ENCODE assay signal across 19 cellular contexts in the genomic region with DNA sequence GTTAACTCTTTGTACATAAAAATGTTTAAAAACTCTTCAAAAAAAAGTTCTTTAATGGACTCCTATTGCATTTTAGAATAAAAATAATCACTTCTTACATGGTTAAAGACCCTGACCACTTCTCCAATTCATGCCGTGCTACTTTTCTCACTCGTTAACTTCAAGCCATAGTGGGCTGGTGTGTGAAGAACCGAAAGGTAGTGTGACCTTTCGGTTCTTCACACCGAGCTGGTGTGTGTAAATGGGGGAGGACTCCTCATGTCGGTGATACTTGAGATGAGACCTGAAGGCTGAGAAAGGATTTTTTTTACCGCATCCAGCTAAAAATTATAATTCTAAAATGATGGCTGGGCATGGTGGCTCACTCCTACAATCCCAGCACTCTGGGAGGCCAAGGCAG.
"Had no signal": no experiment of that assay in that cellular context is flagged by ENCODE, and none has a peak within 500 bp of the region (broad histone marks: within the 10 kb centered on the region; RNA-seq: fewer than 3 reads in every experiment).

No MANE protein-coding gene starts in this region.

- H2AFZ ChIP-seq: hepatocyte had no signal

- H3K36me3 ChIP-seq: adrenal gland, cardiac muscle cell, left ventricle myocardium inferior, suprapubic skin had no signal

- H3K9me3 ChIP-seq: adrenal gland, left ventricle myocardium inferior, suprapubic skin had no signal

- H3K27ac ChIP-seq: adrenal gland, cardiac muscle cell, hepatocyte, left ventricle myocardium inferior, skin epidermis, suprapubic skin had no signal

- H3K27ac Mint-ChIP-seq: activated B cell treated with CpG ODN at 0.5 μM for 24 hours; activated CD4-positive, alpha-beta T cell treated with anti-CD3 and anti-CD28 coated beads, Interleukin-2, amount 10 ng/mL, durations not matched to agents 24 days and 14 days; activated naive CD4-positive, alpha-beta T cell treated with anti-CD3 and anti-CD28 coated beads for 36 hours; memory B cell; nephron; stimulated activated naive CD8-positive, alpha-beta T cell treated with anti-CD3 and anti-CD28 coated beads, Interleukin-15, Interleukin-2, amounts not matched to agents 100 ng/mL and 50 ng/mL, for 24 hours had no signal

- H3K27me3 Mint-ChIP-seq: activated B cell treated with CpG ODN at 0.5 μM for 24 hours; activated CD4-positive, alpha-beta T cell treated with anti-CD3 and anti-CD28 coated beads, Interleukin-2, amount 10 ng/mL, durations not matched to agents 24 days and 14 days; memory B cell; stimulated activated naive CD8-positive, alpha-beta T cell treated with anti-CD3 and anti-CD28 coated beads, Interleukin-15, Interleukin-2, amounts not matched to agents 100 ng/mL and 50 ng/mL, for 24 hours had no signal

- H3K4me3 Mint-ChIP-seq: activated B cell treated with CpG ODN at 0.5 μM for 24 hours; activated CD4-positive, alpha-beta T cell treated with anti-CD3 and anti-CD28 coated beads, Interleukin-2, amount 10 ng/mL, durations not matched to agents 24 days and 14 days; activated naive CD4-positive, alpha-beta T cell treated with anti-CD3 and anti-CD28 coated beads for 36 hours; memory B cell; nephron; stimulated activated naive CD8-positive, alpha-beta T cell treated with anti-CD3 and anti-CD28 coated beads, Interleukin-15, Interleukin-2, amounts not matched to agents 100 ng/mL and 50 ng/mL, for 24 hours had no signal

- H3K4me3 ChIP-seq: adrenal gland, cardiac muscle cell, hepatocyte, left ventricle myocardium inferior, skin epidermis, suprapubic skin had no signal

- H3K27me3 ChIP-seq: adrenal gland, cardiac muscle cell, hepatocyte, suprapubic skin had no signal

- DNase-seq: activated B cell treated with CpG ODN at 0.5 μM for 24 hours; activated CD4-positive, alpha-beta T cell treated with anti-CD3 and anti-CD28 coated beads, Interleukin-2, amount 10 ng/mL, durations not matched to agents 24 days and 14 days; activated CD8-positive, alpha-beta memory T cell treated with anti-CD3 and anti-CD28 coated beads for 24 hours; activated naive CD4-positive, alpha-beta T cell treated with anti-CD3 and anti-CD28 coated beads for 36 hours; adrenal gland; kidney; left ventricle myocardium inferior; nucleus accumbens; stimulated activated CD4-positive, alpha-beta T cell treated with anti-CD3 and anti-CD28 coated beads, Interleukin-15, amount 100 ng/mL, for 24 hours; stimulated activated CD4-positive, alpha-beta T cell treated with anti-CD3 and anti-CD28 coated beads, Interleukin-4, amount 100 ng/mL, for 1 hour; trophoblast cell had no signal

- H3K9me3 Mint-ChIP-seq: activated B cell treated with CpG ODN at 0.5 μM for 24 hours; activated CD4-positive, alpha-beta T cell treated with anti-CD3 and anti-CD28 coated beads, Interleukin-2, amount 10 ng/mL, durations not matched to agents 24 days and 14 days; activated naive CD4-positive, alpha-beta T cell treated with anti-CD3 and anti-CD28 coated beads for 36 hours; memory B cell; nephron; stimulated activated naive CD8-positive, alpha-beta T cell treated with anti-CD3 and anti-CD28 coated beads, Interleukin-15, Interleukin-2, amounts not matched to agents 100 ng/mL and 50 ng/mL, for 24 hours had no signal

- H3K4me1 ChIP-seq: left ventricle myocardium inferior, suprapubic skin had no signal

- ATAC-seq: esophagus mucosa had no signal

- H3K4me2 ChIP-seq: hepatocyte had no signal
